Comparison of ENCODE assay signal across 8 cellular contexts in genomic region chr15:22161398-22161797, GRCh38.
DNase-seq lines count a peak whose midpoint lies in the region; ATAC-seq, FAIRE-seq and TF ChIP-seq lines count a peak whose summit lies in the region.
"Not testable (repeated sequence)": the region's sequence is repeated elsewhere in the genome, so short reads cannot be mapped to it uniquely, and the experiment has no call there.

No MANE protein-coding gene starts in this region.

- intact Hi-C loops in upper lobe of right lung (cut with DNase I): not testable (repeated sequence)

- not testable (repeated sequence) for H3K27ac ChIP-seq in upper lobe of right lung

- peak; percentile 86 for FAIRE-seq in bronchial epithelial cell (lab: Jason Lieb, UNC)

- TF ChIP-seq POLR2A in GM18505 (IDR thresholded peaks at IDR 0.05; ENCODE audit: borderline replicate concordance, extremely low read depth, insufficient read depth, insufficient read length): not testable (repeated sequence)

- not testable (repeated sequence) for H3K4me3 ChIP-seq in bronchial epithelial cell (ENCODE audit: low read depth, low read length); upper lobe of right lung

- not testable (repeated sequence) for H3K36me3 ChIP-seq in bronchial epithelial cell (ENCODE audit: control insufficient read depth, insufficient read depth, low read length); upper lobe of right lung

- not testable (repeated sequence) for TF ChIP-seq CTCF in bronchial epithelial cell (IDR thresholded peaks at IDR 0.05; ENCODE audit: insufficient read depth, low read length, severe bottlenecking); upper lobe of right lung (IDR thresholded peaks at IDR 0.05)

- H3K27me3 ChIP-seq in bronchial epithelial cell (ENCODE audit: control insufficient read depth, insufficient read depth, low read length); upper lobe of right lung: not testable (repeated sequence)

- not testable (repeated sequence) for H3K9me3 ChIP-seq in upper lobe of right lung

- ATAC-seq in GM18505 (IDR thresholded peaks at IDR 0.05; ENCODE audit: unreplicated experiment): peak; percentile 75
- peak; percentile 84 for ATAC-seq in GM19324 (IDR thresholded peaks at IDR 0.05; ENCODE audit: low FRiP score, unreplicated experiment)
- ATAC-seq in GM21526 (IDR thresholded peaks at IDR 0.05; ENCODE audit: low FRiP score, unreplicated experiment): peak; percentile 72
- ATAC-seq in HG02840 (IDR thresholded peaks at IDR 0.05; ENCODE audit: low FRiP score, unreplicated experiment): peak; percentile 59
- peak; percentile 75 for ATAC-seq in HG03108 (IDR thresholded peaks at IDR 0.05; ENCODE audit: unreplicated experiment)
- ATAC-seq in HG03565 (IDR thresholded peaks at IDR 0.05; ENCODE audit: unreplicated experiment): peak; percentile 71
- peak; percentile 37 for ATAC-seq in upper lobe of right lung

- not testable (repeated sequence) for DNase-seq in bronchial epithelial cell (ENCODE audit: low read depth); upper lobe of right lung

- H3K4me1 ChIP-seq in upper lobe of right lung: not testable (repeated sequence)
